In genomic region chr3:15711281-15711680, GRCh38 we compare ENCODE assay signal across 25 cellular contexts.
"Had no signal": no experiment of that assay in that cellular context is flagged by ENCODE, and none has a peak within 500 bp of the region (broad histone marks: within the 10 kb centered on the region; RNA-seq: fewer than 3 reads in every experiment).

No MANE protein-coding gene starts in this region.

- H3K4me1 Mint-ChIP-seq: activated CD4-positive, alpha-beta memory T cell treated with anti-CD3 and anti-CD28 coated beads, Interleukin-2, amount 10 ng/mL, durations not matched to agents 7 days and 5 days had no signal

- H3K4me3 ChIP-seq: cardiac muscle cell, Peyer's patch, SJSA1 had no signal

- H3K27ac Mint-ChIP-seq: activated CD4-positive, alpha-beta memory T cell treated with anti-CD3 and anti-CD28 coated beads, Interleukin-2, amount 10 ng/mL, durations not matched to agents 7 days and 5 days; activated CD4-positive, alpha-beta T cell treated with anti-CD3 and anti-CD28 coated beads for 36 hours; activated naive CD8-positive, alpha-beta T cell; T-helper 17 cell had no signal

- ATAC-seq: activated CD4-positive, alpha-beta T cell treated with anti-CD3 and anti-CD28 coated beads for 36 hours; T-helper 17 cell had no signal

- H3K9me3 Mint-ChIP-seq: activated CD4-positive, alpha-beta memory T cell treated with anti-CD3 and anti-CD28 coated beads, Interleukin-2, amount 10 ng/mL, durations not matched to agents 7 days and 5 days had no signal

- DNase-seq: activated CD4-positive, alpha-beta memory T cell treated with anti-CD3 and anti-CD28 coated beads, Interleukin-2, amount 10 ng/mL, durations not matched to agents 7 days and 5 days; activated CD4-positive, alpha-beta T cell treated with anti-CD3 and anti-CD28 coated beads for 36 hours; activated CD4-positive, alpha-beta T cell treated with anti-CD3 and anti-CD28 coated beads, Interleukin-2, amount 50 U/mL, for 1 hour; activated effector memory CD4-positive, alpha-beta T cell treated with Interleukin-2 at 50 U/mL for 16 hours; activated naive CD4-positive, alpha-beta T cell; activated T-cell treated with anti-CD3 and anti-CD28 coated beads for 4 hours; amygdala; brain microvascular endothelial cell; KG1; NCI-H1092; NCI-H1417 treated with DMSO at 0.1 percent for 48 hours; NCI-H1694; NCI-H2029; NCI-H2107; NCI-H510A treated with DMSO at 0.1 percent for 48 hours; NCI-H69; NK-92 treated with Interleukin-12 subunit alpha and Interleukin-12 subunit beta, amount 100 ng/mL, for 24 hours; OCI-M1; Peyer's patch; SHP77; T-helper 17 cell; WERI-Rb-1 had no signal

- H3K27me3 Mint-ChIP-seq: activated CD4-positive, alpha-beta memory T cell treated with anti-CD3 and anti-CD28 coated beads, Interleukin-2, amount 10 ng/mL, durations not matched to agents 7 days and 5 days; activated CD4-positive, alpha-beta T cell treated with anti-CD3 and anti-CD28 coated beads for 36 hours; activated naive CD8-positive, alpha-beta T cell; T-helper 17 cell had no signal

- H3K4me3 Mint-ChIP-seq: activated CD4-positive, alpha-beta memory T cell treated with anti-CD3 and anti-CD28 coated beads, Interleukin-2, amount 10 ng/mL, durations not matched to agents 7 days and 5 days; activated CD4-positive, alpha-beta T cell treated with anti-CD3 and anti-CD28 coated beads for 36 hours; activated naive CD8-positive, alpha-beta T cell; T-helper 17 cell had no signal
